Comparison of ENCODE assay signal across 2 cellular contexts in genomic region chr9:137494104-137494544, GRCh38.
A peak's percentile ranks its signal among the peaks of the same experiment; 100 is the strongest.
TF ChIP-seq lines count a peak whose summit lies in the region.

No MANE protein-coding gene starts in this region.

TF ChIP-seq in IMR-90, 13 proteins besides CTCF, POLR2A, EP300 and RAD21:
- TF ChIP-seq MXI1 (IDR thresholded peaks at IDR 0.05; ENCODE audit: borderline replicate concordance, low read depth, low read length) (no peak), USF2 (IDR thresholded peaks at IDR 0.05; ENCODE audit: low read depth, low read length) (no peak)

TF ChIP-seq in HepG2, 621 proteins besides CTCF, POLR2A, EP300 and RAD21:
- TF ChIP-seq HNRNPL (IDR thresholded peaks at IDR 0.05; ENCODE audit: low read depth, low read length), result 0 out of 2 replicates have a peak, but pooled peaks have one; percentile 11
- TF ChIP-seq HMGXB4 (CRISPR knock-in tag; IDR thresholded peaks at IDR 0.05; ENCODE audit: borderline replicate concordance in 1 of 2, low read depth in 1 of 2), result no peak
- no peak for TF ChIP-seq NRL (CRISPR knock-in tag; IDR thresholded peaks at IDR 0.05; ENCODE audit: borderline replicate concordance)
- no peak for TF ChIP-seq ZNF207 (IDR thresholded peaks at IDR 0.05; ENCODE audit: borderline replicate concordance)
